28 cellular contexts compared by ENCODE assay signal in the genomic region with DNA sequence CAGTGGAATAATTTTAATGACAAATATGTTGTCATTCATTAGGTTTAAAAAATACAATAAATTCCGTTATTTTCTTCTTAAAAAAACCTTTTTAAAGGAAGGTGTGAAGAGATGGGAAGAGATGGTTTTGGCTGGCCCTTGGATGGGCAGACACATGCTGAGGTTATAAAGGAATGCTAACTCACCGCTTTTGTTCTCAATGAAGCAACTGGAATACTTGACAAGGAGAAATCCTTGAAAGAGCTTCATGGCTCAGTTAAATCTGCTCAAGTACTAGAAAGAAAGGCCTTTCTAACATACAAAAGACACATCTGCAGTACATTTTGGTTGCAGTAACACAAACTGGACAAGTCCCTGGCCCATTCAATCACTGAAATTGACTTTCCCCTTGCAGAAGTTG.
"Had no signal": no experiment of that assay in that cellular context is flagged by ENCODE, and none has a peak within 500 bp of the region (broad histone marks: within the 10 kb centered on the region; RNA-seq: fewer than 3 reads in every experiment).

No MANE protein-coding gene starts in this region.

- H3K4me3 ChIP-seq: body of pancreas, colonic mucosa, esophagus squamous epithelium had no signal

- H3K4me1 ChIP-seq: body of pancreas, colonic mucosa, esophagus squamous epithelium had no signal

- H3K27me3 ChIP-seq: body of pancreas, colonic mucosa, esophagus squamous epithelium had no signal

- ATAC-seq: activated CD4-positive, CD25-positive, alpha-beta regulatory T cell treated with anti-CD3 and anti-CD28 coated beads, Interleukin-2, amount 50 U/mL, for 24 hours; activated CD8-positive, alpha-beta T cell treated with anti-CD3 and anti-CD28 coated beads for 36 hours; activated T-cell treated with anti-CD3 and anti-CD28 coated beads, Interleukin-2, amount 50 U/mL, for 4 hours; activated T-helper 17 cell treated with anti-CD3 and anti-CD28 coated beads, Interleukin-2, amount 50 U/mL, for 72 hours; body of pancreas; T-helper 17 cell had no signal

- H3K36me3 ChIP-seq: colonic mucosa, esophagus squamous epithelium, WERI-Rb-1 had no signal

- DNase-seq: activated B cell treated with CpG ODN at 0.5 μM for 24 hours; activated CD4-positive, alpha-beta T cell treated with anti-CD3 and anti-CD28 coated beads for 48 hours; activated CD4-positive, alpha-beta T cell treated with anti-CD3 and anti-CD28 coated beads, Interleukin-2, amount 50 U/mL, for 1 hour; activated CD4-positive, alpha-beta T cell treated with anti-CD3 and anti-CD28 coated beads, Interleukin-2, amount 50 U/mL, for 48 hours; activated CD8-positive, alpha-beta memory T cell treated with anti-CD3 and anti-CD28 coated beads for 24 hours; activated CD8-positive, alpha-beta T cell treated with anti-CD3 and anti-CD28 coated beads for 36 hours; activated effector memory CD4-positive, alpha-beta T cell treated with Interleukin-2 at 50 U/mL for 16 hours; activated gamma-delta T cell treated with Interleukin-2 at 50 U/mL for 16 hours; activated naive CD4-positive, alpha-beta T cell treated with anti-CD3 and anti-CD28 coated beads, Interleukin-2, amount 50 U/mL, for 16 hours; activated naive CD4-positive, alpha-beta T cell treated with Interleukin-2 at 50 U/mL for 16 hours; activated T-cell treated with anti-CD3 and anti-CD28 coated beads, Interleukin-2, amount 50 U/mL, for 4 hours; amniotic stem cell; anterior cingulate cortex; body of pancreas; caudate nucleus; colonic mucosa; effector CD8-positive, alpha-beta T cell; esophagus squamous epithelium; T-helper 1 cell; T-helper 17 cell; T1000; WERI-Rb-1 had no signal

- H3K27ac ChIP-seq: body of pancreas, colonic mucosa, epithelial cell of prostate, esophagus squamous epithelium, WERI-Rb-1 had no signal

- FAIRE-seq: endometrium, endothelial cell of umbilical vein, frontal cortex had no signal

- H3K9me3 ChIP-seq: body of pancreas, colonic mucosa, esophagus squamous epithelium had no signal
